19 cellular contexts compared by ENCODE assay signal in the genomic region with DNA sequence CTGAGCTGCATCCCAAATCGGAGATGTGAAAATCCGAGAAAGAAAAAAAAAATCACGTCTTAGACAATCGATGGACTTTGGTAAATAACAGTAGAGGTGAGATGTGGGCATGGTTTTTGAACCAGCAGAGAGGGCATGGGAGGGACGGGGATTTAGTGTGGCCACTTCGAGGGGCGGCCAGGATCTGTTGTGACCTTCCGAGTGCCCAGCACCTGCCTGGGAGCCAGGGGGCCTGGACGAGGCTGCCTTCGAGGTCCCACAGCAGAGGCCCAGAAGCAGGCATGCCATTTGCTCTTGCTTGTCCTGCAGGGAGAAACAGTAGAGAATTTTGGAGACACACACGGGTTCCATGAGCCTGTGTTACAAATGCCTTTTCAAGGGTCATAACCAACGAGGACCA.
DNase-seq lines count a peak whose midpoint lies in the region; ATAC-seq and TF ChIP-seq lines count a peak whose summit lies in the region.
"Had no signal": no experiment of that assay in that cellular context is flagged by ENCODE, and none has a peak within 500 bp of the region (broad histone marks: within the 10 kb centered on the region; RNA-seq: fewer than 3 reads in every experiment).

No MANE protein-coding gene starts in this region.

- no peak overlapping the region for H3K4me2 ChIP-seq in neuronal stem cell (ENCODE audit: insufficient read depth, low read length, poor library complexity, severe bottlenecking)
- H3K4me2 ChIP-seq: BLaER1 had no signal

- no peak overlapping the region for H3K18ac ChIP-seq in neuronal stem cell (ENCODE audit: low read length)

- H3K79me1 ChIP-seq in neuronal stem cell (ENCODE audit: low read depth, low read length), result no peaks in the 10 kb centered on the region

- no peak overlapping the region for H2BK15ac ChIP-seq in neuronal stem cell (ENCODE audit: low read length)

- TF ChIP-seq CTCF in spleen (IDR thresholded peaks at IDR 0.05 in 8 of 11, conservative IDR thresholded peaks at IDR 0.05 in 3 of 11), result no peak

- no peak overlapping the region for H3K27ac ChIP-seq in right cardiac atrium (ENCODE audit: low read length)
- no peak overlapping the region for H3K27ac ChIP-seq in neuronal stem cell (replicated peaks; ENCODE audit: low read length)
- H3K27ac ChIP-seq in spleen, result no peak overlapping the region
- H3K27ac ChIP-seq: 22Rv1, BLaER1, C4-2B had no signal

- H2BK12ac ChIP-seq in neuronal stem cell (ENCODE audit: low read length), result no peak overlapping the region

- H4K8ac ChIP-seq in neuronal stem cell (ENCODE audit: low read depth, low read length), result no peak overlapping the region

- no peak overlapping the region for H3K4me3 Mint-ChIP-seq in immature natural killer cell
- H3K4me3 Mint-ChIP-seq: B cell; CD4-positive, CD25-positive, alpha-beta regulatory T cell; CD8-positive, alpha-beta T cell had no signal

- H3K4me3 ChIP-seq in right cardiac atrium (ENCODE audit: low read length) (no peak overlapping the region), neuronal stem cell (ENCODE audit: low read length in 2 of 2) (no peak overlapping the region), spleen (no peak overlapping the region)
- H3K4me3 ChIP-seq: BLaER1 had no signal

- H4K91ac ChIP-seq in neuronal stem cell (ENCODE audit: low read depth, low read length, poor library complexity), result no peak overlapping the region

- no peak overlapping the region for H3K27ac Mint-ChIP-seq in immature natural killer cell
- H3K27ac Mint-ChIP-seq: B cell; CD4-positive, CD25-positive, alpha-beta regulatory T cell; CD8-positive, alpha-beta T cell had no signal

- no peak overlapping the region for H2AK5ac ChIP-seq in neuronal stem cell (ENCODE audit: low read depth, low read length)

- no peak overlapping the region for H2BK120ac ChIP-seq in neuronal stem cell (ENCODE audit: low read depth, low read length)

- H3K9me3 ChIP-seq in right cardiac atrium (ENCODE audit: control insufficient read depth, low read length) (no peaks in the 10 kb centered on the region), neuronal stem cell (replicated peaks in 1 of 2; ENCODE audit: control insufficient read depth in 2 of 2, insufficient read depth in 1 of 2, low read depth in 1 of 2, low read length in 2 of 2) (no peaks in the 10 kb centered on the region), spleen (no peaks in the 10 kb centered on the region)
- H3K9me3 ChIP-seq: BLaER1 had no signal

- intact Hi-C loops in Right ventricle myocardium inferior (cut with DNase I) (no loop called here), right cardiac atrium (cut with DNase I) (no loop called here), spleen (cut with DNase I; ENCODE audit: low total_unique reads) (no loop called here)

- H3K14ac ChIP-seq in neuronal stem cell (ENCODE audit: low read length), result peak overlapping the region; percentile 15

- no peaks in the 10 kb centered on the region for H3K27me3 ChIP-seq in right cardiac atrium (ENCODE audit: control insufficient read depth, insufficient read depth)
- H3K27me3 ChIP-seq in neuronal stem cell (ENCODE audit: control insufficient read depth in 3 of 3, insufficient read depth in 3 of 3, low read depth in 1 of 3, low read length in 3 of 3), result no peaks in the 10 kb centered on the region
- no peaks in the 10 kb centered on the region for H3K27me3 ChIP-seq in spleen (replicated peaks in 1 of 7)
- H3K27me3 ChIP-seq: BLaER1 had no signal

- H3K36me3 ChIP-seq in neuronal stem cell (replicated peaks in 1 of 2; ENCODE audit: control insufficient read depth in 2 of 2, insufficient read depth in 2 of 2, low read length in 2 of 2) (peaks cover 0 to 9% of the 10 kb centered on the region in 2 donors), spleen (peaks cover 0 to 22% (median 2%) of the 10 kb centered on the region in 6 donors)
- H3K36me3 ChIP-seq: BLaER1 had no signal

- in situ Hi-C loops in G401 (cut with HindIII; ENCODE audit: low sequenced_read_pairs), result no loop called here

- ATAC-seq in Right ventricle myocardium inferior (no peak), right cardiac atrium (no peak)
- ATAC-seq: CD8-positive, alpha-beta T cell had no signal

- no peak overlapping the region for H2BK5ac ChIP-seq in neuronal stem cell (ENCODE audit: low read length)

- H3K9me3 Mint-ChIP-seq in immature natural killer cell, result no peaks in the 10 kb centered on the region
- H3K9me3 Mint-ChIP-seq: CD8-positive, alpha-beta T cell had no signal

- no peaks in the 10 kb centered on the region for H3K4me1 ChIP-seq in right cardiac atrium (ENCODE audit: control insufficient read depth, insufficient read depth, low read length)
- peaks cover 0 to 2% of the 10 kb centered on the region in 2 donors for H3K4me1 ChIP-seq in neuronal stem cell (ENCODE audit: control insufficient read depth in 2 of 2, insufficient read depth in 1 of 2, low read depth in 1 of 2, low read length in 2 of 2)
- H3K4me1 ChIP-seq in spleen, result peaks cover 0 to 15% (median 3%) of the 10 kb centered on the region in 6 donors

- H3K4ac ChIP-seq in neuronal stem cell (ENCODE audit: low read length), result no peak overlapping the region

- no peak overlapping the region for H3K9ac ChIP-seq in neuronal stem cell (ENCODE audit: low read depth, low read length, poor library complexity)
- H3K9ac ChIP-seq: BLaER1 had no signal

- no peak for TF ChIP-seq POLR2A in spleen (IDR thresholded peaks at IDR 0.05)

- no peaks in the 10 kb centered on the region for H3K36me3 Mint-ChIP-seq in immature natural killer cell
- H3K36me3 Mint-ChIP-seq: CD4-positive, CD25-positive, alpha-beta regulatory T cell; CD8-positive, alpha-beta T cell had no signal

- H3K27me3 Mint-ChIP-seq in immature natural killer cell (ENCODE audit: low read depth in 3 of 3), result peaks cover 0 to 4% (median 3%) of the 10 kb centered on the region in 3 donors
- H3K27me3 Mint-ChIP-seq: B cell; CD4-positive, CD25-positive, alpha-beta regulatory T cell had no signal

- peak; percentile 43 for DNase-seq in Right ventricle myocardium inferior (ENCODE audit: missing footprints)
- DNase-seq in right cardiac atrium, result no peak
- DNase-seq in neuronal stem cell (ENCODE audit: low spot score), result no peak
- DNase-seq in spleen, result peak; percentile 48
- DNase-seq in G401 (ENCODE audit: low spot score), result no peak
- DNase-seq in activated CD8-positive, alpha-beta memory T cell treated with anti-CD3 and anti-CD28 coated beads for 24 hours, result no peak
- no peak for DNase-seq in immature natural killer cell
- DNase-seq: CD4-positive, CD25-positive, alpha-beta regulatory T cell; CD8-positive, alpha-beta T cell; DMS 273 treated with DMSO at 0.1 percent for 48 hours; DMS79; EL; GF-D8; GOT3; HCEC 1CT had no signal

- no peak overlapping the region for H2AFZ ChIP-seq in neuronal stem cell (ENCODE audit: low read length)

- H3K23ac ChIP-seq in neuronal stem cell (ENCODE audit: low read depth, low read length, poor library complexity), result no peak overlapping the region

- H3K4me1 Mint-ChIP-seq in immature natural killer cell, result no peaks in the 10 kb centered on the region
- H3K4me1 Mint-ChIP-seq: B cell had no signal

- 90% methylated on average over 12 of the region's 12 CpGs for WGBS in right cardiac atrium
- no CpG with 5 or more reads among the region's 12 CpGs for WGBS in neuronal stem cell (ENCODE audit: extremely low coverage in 2 of 2, insufficient read length in 2 of 2, insufficient replicate concordance in 1 of 2), 2 donors
- 86 to 92% (median 89%) methylated on average over 12 of the region's 12 CpGs for WGBS in spleen, 5 donors

Comparison
In these comparisons a context has a peak if more than half of its experiments do, and no peak if none do; other contexts are left out.
1. DNase-seq: peak in Right ventricle myocardium inferior (single experiment) and spleen (single experiment); none in right cardiac atrium (0 of 3), neuronal stem cell (single experiment), G401 (single experiment), activated CD8-positive, alpha-beta memory T cell treated with anti-CD3 and anti-CD28 coated beads for 24 hours (single experiment) and immature natural killer cell (0 of 3).